18 cellular contexts compared by ENCODE assay signal in the genomic region with DNA sequence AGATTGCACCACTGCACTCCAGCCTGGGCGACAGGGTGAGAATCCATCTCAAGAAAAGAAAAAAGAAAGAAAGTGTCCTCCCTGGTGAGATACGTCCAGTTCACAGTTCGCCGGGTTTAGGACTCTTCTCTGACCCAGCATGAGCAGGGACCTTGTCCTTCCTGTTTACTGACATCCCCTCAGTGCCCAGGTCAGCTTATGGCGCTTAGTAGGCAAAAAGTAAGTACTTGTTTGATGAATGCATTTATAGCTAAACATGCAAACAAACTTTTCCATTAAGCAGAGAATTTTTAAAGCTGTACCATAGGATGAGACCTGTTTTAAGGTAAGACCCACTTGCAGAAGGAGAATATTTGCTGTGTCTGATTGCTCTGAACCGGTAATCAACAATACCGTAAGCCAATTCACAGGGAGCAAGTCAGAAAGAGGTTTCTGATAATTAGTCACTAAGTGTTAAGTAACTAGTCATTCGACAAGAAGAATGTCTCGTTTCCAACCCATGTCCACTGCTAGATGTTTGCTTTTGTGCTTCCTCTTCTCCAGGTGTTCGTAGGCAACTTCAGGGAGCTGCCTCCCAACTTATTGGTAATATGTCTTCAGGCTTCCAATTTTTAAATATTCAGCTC. TPM values are rescaled to one million over a fixed set of nuclear protein-coding genes. Genes with fewer than 3 reads are reported as not detected.
DNase-seq lines count a peak whose midpoint lies in the region; ATAC-seq, FAIRE-seq and TF ChIP-seq lines count a peak whose summit lies in the region.
"Had no signal": no experiment of that assay in that cellular context is flagged by ENCODE, and none has a peak within 500 bp of the region (broad histone marks: within the 10 kb centered on the region; RNA-seq: fewer than 3 reads in every experiment).

No MANE protein-coding gene starts in this region.

- H3K27me3 ChIP-seq in bronchial epithelial cell (ENCODE audit: control insufficient read depth, insufficient read depth, low read length) (no peaks in the 10 kb centered on the region), thoracic aorta (replicated peaks; ENCODE audit: insufficient read depth) (no peaks in the 10 kb centered on the region)
- H3K27me3 ChIP-seq: MG63 had no signal

- TF ChIP-seq CTCF in bronchial epithelial cell (IDR thresholded peaks at IDR 0.05; ENCODE audit: insufficient read depth, low read length, severe bottlenecking) (no peak), thoracic aorta (IDR thresholded peaks at IDR 0.05) (no peak)

- H3K36me3 ChIP-seq in bronchial epithelial cell (ENCODE audit: control insufficient read depth, insufficient read depth, low read length) (no peaks in the 10 kb centered on the region), thoracic aorta (no peaks in the 10 kb centered on the region)
- H3K36me3 ChIP-seq: MG63 had no signal

- FAIRE-seq in GM19239 (lab: Jason Lieb, UNC) = peak; percentile 53
- no peak for FAIRE-seq in bronchial epithelial cell (lab: Jason Lieb, UNC)

- no peak for DNase-seq in GM19239 (ENCODE audit: insufficient read length, low spot score)
- peak; percentile 44 for DNase-seq in bronchial epithelial cell (ENCODE audit: low read depth)
- no peak for DNase-seq in thoracic aorta (ENCODE audit: low spot score)
- DNase-seq in activated CD4-positive, CD25-positive, alpha-beta regulatory T cell treated with anti-CD3 and anti-CD28 coated beads, Interleukin-2, amount 50 U/mL, for 72 hours = no peak
- DNase-seq in ecto neural progenitor cell (ENCODE audit: low spot score) = no peak
- DNase-seq in NCI-H446 treated with DMSO at 0.1 percent for 48 hours (lab: John Stamatoyannopoulos, UW) = no peak
- DNase-seq in amniotic stem cell (lab: John Stamatoyannopoulos, UW) = no peak
- DNase-seq: Caco-2, DMS53, MG63, NCI-H1092 treated with DMSO at 0.1 percent for 48 hours, NCI-H524, SW 1271 had no signal

- H3K9me3 ChIP-seq in thoracic aorta = no peaks in the 10 kb centered on the region
- H3K9me3 ChIP-seq: Caco-2, MG63 had no signal

- H3K4me1 ChIP-seq in thoracic aorta (ENCODE audit: control insufficient read depth in 1 of 2, low read depth in 2 of 2) = peaks cover 18 to 71% of the 10 kb centered on the region in 2 donors

- no peak overlapping the region for H3K4me3 ChIP-seq in bronchial epithelial cell (ENCODE audit: low read depth, low read length)
- H3K4me3 ChIP-seq in thoracic aorta = no peak overlapping the region
- H3K4me3 ChIP-seq: GM23248, MG63 had no signal

- ATAC-seq in HG02840 (IDR thresholded peaks at IDR 0.05; ENCODE audit: low FRiP score, unreplicated experiment) (peak; percentile 47), thoracic aorta (ENCODE audit: insufficient number of reproducible peaks, low FRiP score, low read depth) (no peak)
- ATAC-seq: HCT116, Panc1 had no signal

- H3K27ac ChIP-seq in thoracic aorta = peak overlapping the region; percentile 79 to 90
- H3K27ac ChIP-seq: GM23248 had no signal

RNA-seq across cellular contexts. Expression of gene MOGAT1, which starts 40.0 kb away (rescaled TPM):
- total RNA-seq in bronchial epithelial cell (not detected in 2 replicates), thoracic aorta (not detected)
- total RNA-seq: Caco-2, GM23248, SK-MEL-5 had no signal

RNA-seq across cellular contexts. Expression of gene FARSB, which starts 55.5 kb away (rescaled TPM):
- total RNA-seq in bronchial epithelial cell (12.9 and 13.6 TPM in 2 replicates), thoracic aorta (10 to 100 TPM in 1 of 2 donors, 1 to 10 TPM in 1; 7.3 to 11.1 TPM)
